Comparison of ENCODE assay signal across 19 cellular contexts in the genomic region with DNA sequence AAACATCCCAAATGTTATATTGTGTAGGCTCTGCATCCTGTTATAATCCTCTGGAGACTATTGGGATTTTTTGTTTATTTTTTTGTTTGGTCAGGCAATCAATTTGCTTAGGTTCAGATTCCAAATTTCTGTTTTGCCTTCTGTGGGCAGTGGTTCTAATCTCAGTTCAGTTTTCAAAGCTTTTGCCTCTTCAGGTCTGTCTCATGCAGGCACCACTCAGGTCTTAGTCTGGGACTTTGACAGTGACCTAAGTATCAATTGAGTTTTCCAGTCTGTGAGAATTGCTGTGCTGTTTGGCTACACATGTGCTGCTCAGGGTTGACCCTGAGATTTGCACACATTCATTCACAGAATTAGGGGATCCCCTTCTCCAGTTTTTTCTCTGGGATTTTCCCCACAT. TPM values are rescaled to one million over a fixed set of nuclear protein-coding genes. Genes with fewer than 3 reads are reported as not detected.
DNase-seq lines count a peak whose midpoint lies in the region; ATAC-seq lines count a peak whose summit lies in the region.
"Had no signal": no experiment of that assay in that cellular context is flagged by ENCODE, and none has a peak within 500 bp of the region (broad histone marks: within the 10 kb centered on the region; RNA-seq: fewer than 3 reads in every experiment).

No MANE protein-coding gene starts in this region.

- peaks cover 18% of the 10 kb centered on the region for H3K9me3 Mint-ChIP-seq in activated naive CD8-positive, alpha-beta T cell treated with anti-CD3 and anti-CD28 coated beads, Interleukin-2, amount 50 U/mL, for 24 hours
- peaks cover 19% of the 10 kb centered on the region for H3K9me3 Mint-ChIP-seq in activated naive CD8-positive, alpha-beta T cell treated with anti-CD3 and anti-CD28 coated beads for 36 hours

- H3K9me3 ChIP-seq in iPS-20b (ENCODE audit: insufficient read depth, low read depth, low read length) = no peaks in the 10 kb centered on the region

- peaks cover 3% of the 10 kb centered on the region; the same call in 1 of the 2 replicates for H3K4me1 ChIP-seq in iPS-20b (ENCODE audit: insufficient read depth, low read length)

- H3K27me3 Mint-ChIP-seq in activated naive CD8-positive, alpha-beta T cell treated with anti-CD3 and anti-CD28 coated beads, Interleukin-2, amount 50 U/mL, for 24 hours = no peaks in the 10 kb centered on the region
- H3K27me3 Mint-ChIP-seq in activated naive CD8-positive, alpha-beta T cell treated with anti-CD3 and anti-CD28 coated beads for 36 hours = no peaks in the 10 kb centered on the region

- H3K9ac ChIP-seq in iPS-20b (ENCODE audit: low read depth, low read length) = peak overlapping the region; percentile 6; the same call in 1 of the 2 replicates

- H3K36me3 ChIP-seq in iPS-20b (ENCODE audit: insufficient read depth, low read depth, low read length) = no peaks in the 10 kb centered on the region

- H3K4me3 ChIP-seq in iPS-20b (ENCODE audit: low read length) = no peak overlapping the region
- H3K4me3 ChIP-seq: BLaER1 treated with 17β-estradiol and CSF1 and Interleukin-3, amounts not matched to agents 10 nM and 100 nM; SK-N-MC had no signal

- H3K4me1 Mint-ChIP-seq in activated naive CD8-positive, alpha-beta T cell treated with anti-CD3 and anti-CD28 coated beads, Interleukin-2, amount 50 U/mL, for 24 hours = peaks cover 23% of the 10 kb centered on the region
- peaks cover 16% of the 10 kb centered on the region for H3K4me1 Mint-ChIP-seq in activated naive CD8-positive, alpha-beta T cell treated with anti-CD3 and anti-CD28 coated beads for 36 hours

- H3K27ac Mint-ChIP-seq in activated naive CD8-positive, alpha-beta T cell treated with anti-CD3 and anti-CD28 coated beads, Interleukin-2, amount 50 U/mL, for 24 hours = peak overlapping the region; percentile 14
- no peak overlapping the region for H3K27ac Mint-ChIP-seq in activated naive CD8-positive, alpha-beta T cell treated with anti-CD3 and anti-CD28 coated beads for 36 hours

- H3K4me3 Mint-ChIP-seq in activated naive CD8-positive, alpha-beta T cell treated with anti-CD3 and anti-CD28 coated beads, Interleukin-2, amount 50 U/mL, for 24 hours = no peak overlapping the region
- H3K4me3 Mint-ChIP-seq in activated naive CD8-positive, alpha-beta T cell treated with anti-CD3 and anti-CD28 coated beads for 36 hours = no peak overlapping the region

- H3K27ac ChIP-seq in iPS-20b (ENCODE audit: low read length) = no peak overlapping the region
- H3K27ac ChIP-seq: 22Rv1, HL-60, SK-N-MC had no signal

- no peak for DNase-seq in activated naive CD8-positive, alpha-beta T cell treated with anti-CD3 and anti-CD28 coated beads, Interleukin-2, amount 50 U/mL, for 24 hours
- no peak for DNase-seq in activated naive CD8-positive, alpha-beta T cell treated with anti-CD3 and anti-CD28 coated beads for 36 hours
- no peak for DNase-seq in NCI-H1930 (lab: John Stamatoyannopoulos, UW)
- DNase-seq in activated CD4-positive, alpha-beta T cell treated with anti-CD3 and anti-CD28 coated beads for 1 hour = no peak
- DNase-seq in HuH-7.5 (ENCODE audit: low spot score) = no peak
- DNase-seq in Kasumi-1 (lab: John Stamatoyannopoulos, UW) = no peak
- DNase-seq: DMS 273 treated with DMSO at 0.1 percent for 48 hours, NCI-H2029 treated with DMSO at 0.1 percent for 48 hours, NCI-H510A, NCI-H82, T-helper 1 cell had no signal

- no peaks in the 10 kb centered on the region for H3K27me3 ChIP-seq in iPS-20b (ENCODE audit: insufficient read depth, low read length)
- H3K27me3 ChIP-seq: BLaER1 treated with 17β-estradiol and CSF1 and Interleukin-3, amounts not matched to agents 10 nM and 100 nM had no signal

- peaks cover 38% of the 10 kb centered on the region for H3K36me3 Mint-ChIP-seq in activated naive CD8-positive, alpha-beta T cell treated with anti-CD3 and anti-CD28 coated beads, Interleukin-2, amount 50 U/mL, for 24 hours (ENCODE audit: low read depth)
- H3K36me3 Mint-ChIP-seq in activated naive CD8-positive, alpha-beta T cell treated with anti-CD3 and anti-CD28 coated beads for 36 hours = peaks cover 55% of the 10 kb centered on the region

- ATAC-seq in activated naive CD8-positive, alpha-beta T cell treated with anti-CD3 and anti-CD28 coated beads, Interleukin-2, amount 50 U/mL, for 24 hours = no peak
- peak; percentile 68 for ATAC-seq in HG02885 (IDR thresholded peaks at IDR 0.05; ENCODE audit: poor library complexity, unreplicated experiment)
- ATAC-seq: Panc1, Right ventricle myocardium inferior had no signal

RNA-seq across cellular contexts. Expression of gene SNX2, which starts 14.1 kb away (rescaled TPM):
- total RNA-seq in activated naive CD8-positive, alpha-beta T cell treated with anti-CD3 and anti-CD28 coated beads for 36 hours = 10 to 100 TPM; 40.6 to 41.9 TPM

RNA-seq across cellular contexts. Expression of gene SNX24, which starts 56.4 kb away (rescaled TPM):
- total RNA-seq in activated naive CD8-positive, alpha-beta T cell treated with anti-CD3 and anti-CD28 coated beads for 36 hours = 1 to 10 TPM; 1.0 to 1.4 TPM
